8 cellular contexts compared by ENCODE assay signal in genomic region chr7:150368098-150368883, GRCh38. TPM values are rescaled to one million over a fixed set of nuclear protein-coding genes. Genes with fewer than 3 reads are reported as not detected.
A peak's percentile ranks its signal among the peaks of the same experiment; 100 is the strongest.
DNase-seq lines count a peak whose midpoint lies in the region; ATAC-seq and TF ChIP-seq lines count a peak whose summit lies in the region.

Gene REPIN1, plus strand, starts transcription at chr7:150368822. Its CDS starts 890 bp downstream, at chr7:150369712.

- peaks cover 40% of the 10 kb centered on the region for H3K79me2 ChIP-seq in fibroblast of lung (ENCODE audit: control insufficient read depth, insufficient read depth, low read length)

- peak within 1 kb of the TSS; percentile 70 for H2AFZ ChIP-seq in fibroblast of lung (ENCODE audit: low read length)

- intact Hi-C loops in naive thymus-derived CD4-positive, alpha-beta T cell (cut with micrococcal nuclease): loop anchor here (1.0 to 5.0 kb wide), 5 partner anchors 11 to 691 kb away; partner anchors contain the start of genes ACTR3C (in 1 of the 2), LRRC61 (in 1 of the 2) and SLC4A2 (in 1 of the 2)

- H3K36me3 Mint-ChIP-seq in naive thymus-derived CD4-positive, alpha-beta T cell: peaks cover 0 to 13% (median 5%) of the 10 kb centered on the region in 5 donors
- H3K36me3 Mint-ChIP-seq in stimulated activated memory B cell treated with anti-CD40 and anti-IgM and Interleukin-4, amounts not matched to agents 10 μg/mL and 1 μg/mL and 100 μg/mL, for 72 hours: peaks cover 26% of the 10 kb centered on the region

- H3K27ac ChIP-seq in fibroblast of lung (ENCODE audit: insufficient read depth, low read length): peak within 1 kb of the TSS; percentile 81
- peak within 1 kb of the TSS; percentile 83 for H3K27ac ChIP-seq in naive thymus-derived CD4-positive, alpha-beta T cell (ENCODE audit: low read depth, low read length)

- peak within 1 kb of the TSS; percentile 91 to 97 (median 95) for H3K4me3 Mint-ChIP-seq in naive thymus-derived CD4-positive, alpha-beta T cell
- H3K4me3 Mint-ChIP-seq in stimulated activated memory B cell treated with anti-CD40 and anti-IgM and Interleukin-4, amounts not matched to agents 10 μg/mL and 1 μg/mL and 100 μg/mL, for 72 hours: peak within 1 kb of the TSS; percentile 93

- H3K9me3 ChIP-seq in fibroblast of lung (ENCODE audit: control insufficient read depth, insufficient read depth, low read depth, low read length): no peaks in the 10 kb centered on the region
- no peaks in the 10 kb centered on the region for H3K9me3 ChIP-seq in naive thymus-derived CD4-positive, alpha-beta T cell (ENCODE audit: control insufficient read depth in 2 of 3, low read length in 3 of 3)

- peak within 1 kb of the TSS; percentile 97 for H3K4me3 ChIP-seq in Jurkat, Clone E6-1 (ENCODE audit: low read length)
- H3K4me3 ChIP-seq in fibroblast of lung (replicated peaks in 1 of 4; ENCODE audit: control extremely low read depth in 1 of 4, insufficient read depth in 1 of 4, low read depth in 3 of 4, low read length in 4 of 4): peak within 1 kb of the TSS; percentile 71 to 85 (median 78)
- H3K4me3 ChIP-seq in naive thymus-derived CD4-positive, alpha-beta T cell (ENCODE audit: low read length): peak within 1 kb of the TSS; percentile 99

- CTCF ChIA-PET in naive thymus-derived CD4-positive, alpha-beta T cell (lab: Charles Lee): interaction anchor here (0.7 to 1.6 kb wide), 6 partner anchors 9 to 636 kb away, joined by 3 to 5 read pairs (median 4); a partner anchor contains a TSS

- H3K36me3 ChIP-seq in fibroblast of lung (ENCODE audit: control insufficient read depth, insufficient read depth, low read length): peaks cover 16% of the 10 kb centered on the region
- peaks cover 0 to 24% (median 2%) of the 10 kb centered on the region in 3 experiments for H3K36me3 ChIP-seq in naive thymus-derived CD4-positive, alpha-beta T cell (ENCODE audit: control insufficient read depth in 2 of 3, insufficient read depth in 3 of 3, low read length in 3 of 3)

- peaks cover 24 to 67% (median 58%) of the 10 kb centered on the region in 7 donors for H3K4me1 Mint-ChIP-seq in naive thymus-derived CD4-positive, alpha-beta T cell
- peaks cover 63% of the 10 kb centered on the region for H3K4me1 Mint-ChIP-seq in stimulated activated memory B cell treated with anti-CD40 and anti-IgM and Interleukin-4, amounts not matched to agents 10 μg/mL and 1 μg/mL and 100 μg/mL, for 72 hours

- H3K27me3 ChIP-seq in fibroblast of lung (ENCODE audit: control insufficient read depth, insufficient read depth, low read length): no peaks in the 10 kb centered on the region
- H3K27me3 ChIP-seq in naive thymus-derived CD4-positive, alpha-beta T cell (ENCODE audit: control insufficient read depth in 2 of 2, insufficient read depth in 2 of 2, low read length in 2 of 2): no peaks in the 10 kb centered on the region

- peak; percentile 98 for DNase-seq in DMS 273 (lab: John Stamatoyannopoulos, UW; ENCODE audit: unreplicated experiment)
- DNase-seq in Jurkat, Clone E6-1 (ENCODE audit: low read depth, low spot score): no peak
- DNase-seq in RPMI7951 (ENCODE audit: low read depth): peak; percentile 84
- peak; percentile 55 to 67 for DNase-seq in activated T-helper 1 cell treated with anti-CD3 and anti-CD28 coated beads, Interleukin-2, amount 50 U/mL, for 16 hours (ENCODE audit: low read depth in 1 of 2, low spot score in 1 of 2)
- DNase-seq in fibroblast of lung (ENCODE audit: low read depth in 2 of 2): peak; percentile 81 to 87
- peak; percentile 65 to 88 (median 80) for DNase-seq in naive thymus-derived CD4-positive, alpha-beta T cell

- H3K27me3 Mint-ChIP-seq in naive thymus-derived CD4-positive, alpha-beta T cell: no peaks in the 10 kb centered on the region
- no peaks in the 10 kb centered on the region for H3K27me3 Mint-ChIP-seq in stimulated activated memory B cell treated with anti-CD40 and anti-IgM and Interleukin-4, amounts not matched to agents 10 μg/mL and 1 μg/mL and 100 μg/mL, for 72 hours

- POLR2A ChIA-PET in naive thymus-derived CD4-positive, alpha-beta T cell (lab: Charles Lee): interaction anchor here (0.8 to 3.5 kb wide), 16 partner anchors 10 to 645 kb away, joined by 3 to 62 read pairs (median 5); partner anchors contain the start of genes ACTR3C, GIMAP4, GIMAP7 and LRRC61

- H4K20me1 ChIP-seq in fibroblast of lung (ENCODE audit: control insufficient read depth, extremely low read depth, insufficient read depth, low read length): no peaks in the 10 kb centered on the region

- H3K9ac ChIP-seq in fibroblast of lung (ENCODE audit: insufficient read depth, low read length): peak within 1 kb of the TSS; percentile 77

- peaks cover 10% of the 10 kb centered on the region for H3K4me1 ChIP-seq in fibroblast of lung (ENCODE audit: control insufficient read depth, extremely low read depth, insufficient read depth, low read length)
- H3K4me1 ChIP-seq in naive thymus-derived CD4-positive, alpha-beta T cell (ENCODE audit: control insufficient read depth in 2 of 2, insufficient read depth in 2 of 2, low read length in 2 of 2): peaks cover 11 to 39% of the 10 kb centered on the region in 2 donors

- no peak for TF ChIP-seq CTCF in fibroblast of lung (conservative IDR thresholded peaks at IDR 0.05 in 1 of 2, IDR thresholded peaks at IDR 0.05 in 1 of 2; ENCODE audit: low read depth in 1 of 2, low read length in 2 of 2)

- H3K27ac Mint-ChIP-seq in naive thymus-derived CD4-positive, alpha-beta T cell: peak within 1 kb of the TSS; percentile 88 to 97 (median 95)
- H3K27ac Mint-ChIP-seq in stimulated activated memory B cell treated with anti-CD40 and anti-IgM and Interleukin-4, amounts not matched to agents 10 μg/mL and 1 μg/mL and 100 μg/mL, for 72 hours: peak within 1 kb of the TSS; percentile 98

- no peaks in the 10 kb centered on the region for H3K9me3 Mint-ChIP-seq in naive thymus-derived CD4-positive, alpha-beta T cell
- no peaks in the 10 kb centered on the region for H3K9me3 Mint-ChIP-seq in stimulated activated memory B cell treated with anti-CD40 and anti-IgM and Interleukin-4, amounts not matched to agents 10 μg/mL and 1 μg/mL and 100 μg/mL, for 72 hours

- ATAC-seq in GM21528 (IDR thresholded peaks at IDR 0.05; ENCODE audit: low FRiP score, unreplicated experiment): peak; percentile 51
- peak; percentile 74 for ATAC-seq in naive thymus-derived CD4-positive, alpha-beta T cell
- peak; percentile 77 for ATAC-seq in stimulated activated memory B cell treated with anti-CD40 and anti-IgM and Interleukin-4, amounts not matched to agents 10 μg/mL and 1 μg/mL and 100 μg/mL, for 72 hours

- H3K4me2 ChIP-seq in fibroblast of lung (ENCODE audit: extremely low read depth, insufficient read depth, low read length): peak within 1 kb of the TSS; percentile 97

RNA-seq across cellular contexts. Expression of gene REPIN1, which starts in this region (rescaled TPM):
- polyA plus RNA-seq in Jurkat, Clone E6-1 (2012; ENCODE audit: insufficient read depth, insufficient read length): 95.3 TPM
- 28.2 and 49.3 TPM in 2 replicates for total RNA-seq in RPMI7951 (2014; rRNA removed; shearing (Covaris generic))
- 26.7 and 41.3 TPM in 2 replicates for total RNA-seq in fibroblast of lung
- 20.8 and 29.2 TPM in 2 replicates for polyA plus RNA-seq in fibroblast of lung
- polyA plus RNA-seq in fibroblast of lung (2012): 36.9 and 51.0 TPM in 2 replicates
- 51.9 and 52.5 TPM in 2 replicates for polyA minus RNA-seq in fibroblast of lung (ENCODE audit: low replicate concordance)
- 100 to 1,000 TPM in 1 of 5 experiments, 10 to 100 TPM in 4; 68.5 to 103 (median 79.7) TPM for total RNA-seq in naive thymus-derived CD4-positive, alpha-beta T cell
- 10 to 100 TPM; 46.7 to 77.0 TPM for polyA plus RNA-seq in naive thymus-derived CD4-positive, alpha-beta T cell
